Comparison of ENCODE assay signal across 7 cellular contexts in the genomic region with DNA sequence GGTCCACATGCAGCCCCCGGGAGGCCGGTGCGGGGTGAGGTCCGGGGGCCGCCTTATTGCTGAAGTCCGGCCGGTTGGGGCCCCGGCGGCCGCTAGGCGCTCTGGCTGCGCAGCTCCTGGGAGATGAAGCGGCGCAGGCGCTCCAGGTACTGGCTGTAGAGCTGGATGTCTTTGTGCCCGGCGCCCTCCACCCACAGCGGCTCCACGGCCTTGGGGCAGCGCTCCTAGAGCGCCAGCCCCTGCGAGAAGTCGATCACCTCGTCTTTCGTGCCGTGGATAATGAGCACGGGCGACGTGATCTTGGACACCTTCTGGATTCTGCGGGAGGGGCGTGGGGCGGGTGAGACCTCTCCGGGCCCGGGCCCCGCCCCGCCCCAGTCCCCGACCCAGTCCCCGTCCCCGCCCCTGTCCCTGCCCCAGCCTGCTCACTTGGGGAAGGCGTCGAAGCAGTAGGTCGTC.
DNase-seq lines count a peak whose midpoint lies in the region; ATAC-seq and TF ChIP-seq lines count a peak whose summit lies in the region.
"Not testable (repeated sequence)": the region's sequence is repeated elsewhere in the genome, so short reads cannot be mapped to it uniquely, and the experiment has no call there.

No MANE protein-coding gene starts in this region.

- not testable (repeated sequence) for TF ChIP-seq CTCF in astrocyte of the cerebellum (IDR thresholded peaks at IDR 0.05; ENCODE audit: low read depth, low read length, missing control alignments); endothelial cell (IDR thresholded peaks at IDR 0.05; ENCODE audit: unreplicated experiment); heart right ventricle (IDR thresholded peaks at IDR 0.05); neural cell (IDR thresholded peaks at IDR 0.05; ENCODE audit: poor library complexity, severe bottlenecking)

- H3K27me3 ChIP-seq in HUES48 (ENCODE audit: control insufficient read depth, insufficient read depth, low read length) (peaks cover 11% of the 10 kb centered on the region), heart right ventricle (peaks cover 0 to 26% (median 19%) of the 10 kb centered on the region in 7 donors)
- not testable (repeated sequence) for H3K27me3 ChIP-seq in neural cell (ENCODE audit: insufficient read depth, low read depth, low read length)

- not testable (repeated sequence) for H3K9me3 Mint-ChIP-seq in endothelial cell (ENCODE audit: unreplicated experiment)

- not testable (repeated sequence) for DNase-seq in astrocyte of the cerebellum (ENCODE audit: low read depth); skeletal muscle cell (ENCODE audit: low read depth)
- DNase-seq in endothelial cell (ENCODE audit: low spot score) = peak; percentile 39
- peak in 1 of 2 donors; percentile 10 for DNase-seq in heart right ventricle
- DNase-seq in islet precursor cell = peak; percentile 47

- peaks cover 12% of the 10 kb centered on the region for H3K27me3 Mint-ChIP-seq in endothelial cell (ENCODE audit: unreplicated experiment)

- H3K36me3 ChIP-seq in HUES48 (ENCODE audit: control insufficient read depth, insufficient read depth, low read length); heart right ventricle; neural cell (ENCODE audit: insufficient read depth, low read length): not testable (repeated sequence)

- not testable (repeated sequence) for TF ChIP-seq EP300 in neural cell (conservative IDR thresholded peaks at IDR 0.05; ENCODE audit: poor library complexity, severe bottlenecking)

- WGBS in heart right ventricle, 2 donors = 1 to 2% methylated on average over 20 to 36 of the region's 42 CpGs

- not testable (repeated sequence) for H3K4me1 Mint-ChIP-seq in endothelial cell (ENCODE audit: unreplicated experiment)

- not testable (repeated sequence) for H3K79me2 ChIP-seq in neural cell (replicated peaks; ENCODE audit: insufficient read depth, low read length)

- not testable (repeated sequence) for H2AFZ ChIP-seq in neural cell (ENCODE audit: low read depth, low read length)

- ATAC-seq in heart right ventricle = not testable (repeated sequence)

- H3K27ac Mint-ChIP-seq in endothelial cell (ENCODE audit: unreplicated experiment) = not testable (repeated sequence)

- H3K36me3 Mint-ChIP-seq in endothelial cell (ENCODE audit: low read depth, unreplicated experiment) = not testable (repeated sequence)

- not testable (repeated sequence) for H3K27ac ChIP-seq in HUES48 (ENCODE audit: low read depth, low read length); heart right ventricle; neural cell (ENCODE audit: low read length)

- H3K4me3 ChIP-seq in HUES48 (ENCODE audit: low read depth, low read length) = peak overlapping the region; percentile 56; the same call in 1 of the 2 replicates
- H3K4me3 ChIP-seq in astrocyte of the cerebellum (ENCODE audit: low read depth, low read length) = peak overlapping the region; percentile 28
- peak overlapping the region in 8 of 10 donors; percentile 21 to 44 (median 36) for H3K4me3 ChIP-seq in heart right ventricle
- H3K4me3 ChIP-seq in neural cell (ENCODE audit: low read length) = peak overlapping the region; percentile 53
- peak overlapping the region; percentile 13 for H3K4me3 ChIP-seq in skeletal muscle cell (ENCODE audit: low read depth, low read length)

- not testable (repeated sequence) for H3F3A ChIP-seq in neural cell (ENCODE audit: insufficient read depth, low read length, poor library complexity, severe bottlenecking)

- in situ Hi-C loops in astrocyte of the cerebellum (cut with HindIII; ENCODE audit: low sequenced_read_pairs) = not testable (repeated sequence)

- not testable (repeated sequence) for H3K4me1 ChIP-seq in HUES48 (ENCODE audit: control insufficient read depth, insufficient read depth, low read length); heart right ventricle

- not testable (repeated sequence) for H3K9ac ChIP-seq in HUES48 (ENCODE audit: low read depth, low read length); neural cell (ENCODE audit: low read length)

- not testable (repeated sequence) for H3K9me2 ChIP-seq in neural cell (ENCODE audit: insufficient read depth, low read length)

- intact Hi-C loops in heart right ventricle (cut with DNase I) = not testable (repeated sequence)

- not testable (repeated sequence) for H3K4me2 ChIP-seq in neural cell (ENCODE audit: low read length)

- TF ChIP-seq RAD21 in neural cell (conservative IDR thresholded peaks at IDR 0.05) = not testable (repeated sequence)

- not testable (repeated sequence) for H4K20me1 ChIP-seq in neural cell (ENCODE audit: insufficient read depth)

- H3K9me3 ChIP-seq in HUES48 (ENCODE audit: control insufficient read depth, insufficient read depth, low read length); heart right ventricle; neural cell (ENCODE audit: low read length): not testable (repeated sequence)

- not testable (repeated sequence) for H3K4me3 Mint-ChIP-seq in endothelial cell (ENCODE audit: unreplicated experiment)
